In the genomic region with DNA sequence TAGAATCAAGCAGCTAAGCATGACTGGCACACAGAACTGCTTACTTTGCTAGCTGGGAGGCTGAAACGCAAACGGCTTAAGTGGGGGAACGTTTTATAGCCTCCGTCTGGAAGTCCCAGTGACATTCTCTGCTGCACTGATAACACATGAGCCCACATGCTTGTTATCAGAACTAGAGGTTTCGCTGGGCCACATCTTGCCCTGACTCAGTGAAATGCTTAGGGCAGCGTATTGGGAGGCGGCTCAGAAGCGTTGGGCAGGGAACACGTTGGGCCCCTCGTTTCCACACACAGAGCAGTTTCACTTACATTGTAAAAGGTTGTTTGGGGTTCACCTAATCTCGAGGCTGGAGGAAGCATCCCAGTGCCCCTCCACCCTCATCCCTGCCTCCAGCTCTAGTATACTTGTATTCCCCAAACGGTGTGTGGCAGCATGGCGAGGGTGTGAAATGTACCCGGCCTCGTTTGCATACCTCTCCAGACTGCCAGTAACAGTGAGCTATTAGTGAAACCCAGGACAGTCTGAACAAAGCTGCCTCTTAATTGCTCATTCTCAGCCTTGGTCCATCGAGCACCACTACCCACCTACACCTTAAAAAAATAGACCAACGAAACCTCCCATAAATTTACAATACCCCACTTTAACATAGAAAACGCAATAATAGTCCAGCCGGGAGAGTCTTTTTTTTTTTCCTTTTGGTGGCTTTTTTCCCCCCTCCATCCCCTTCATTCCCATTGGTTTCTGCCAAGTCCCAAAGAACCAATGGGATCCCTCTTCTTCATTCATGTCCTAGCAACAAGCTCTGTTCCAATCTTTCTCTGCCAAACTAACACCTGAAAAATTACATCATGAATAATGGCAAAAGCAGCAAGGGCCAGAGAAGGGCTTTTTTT, we compare ENCODE assay signal across 11 cellular contexts.
A peak's percentile ranks its signal among the peaks of the same experiment; 100 is the strongest.
DNase-seq lines count a peak whose midpoint lies in the region; ATAC-seq and TF ChIP-seq lines count a peak whose summit lies in the region.
"Had no signal": no experiment of that assay in that cellular context is flagged by ENCODE, and none has a peak within 500 bp of the region (broad histone marks: within the 10 kb centered on the region; RNA-seq: fewer than 3 reads in every experiment).

No MANE protein-coding gene starts in this region.

- no peaks in the 10 kb centered on the region for H3K36me3 ChIP-seq in parathyroid adenoma (ENCODE audit: control insufficient read depth, insufficient read depth, low read length)
- H3K36me3 ChIP-seq: gastrocnemius medialis had no signal

- TF ChIP-seq CTCF in fibroblast of villous mesenchyme (IDR thresholded peaks at IDR 0.05; ENCODE audit: insufficient read depth, low read depth, low read length) (no peak), parathyroid adenoma (IDR thresholded peaks at IDR 0.05) (no peak)
- no peak for TF ChIP-seq CTCF in activated CD8-positive, alpha-beta T cell treated with anti-CD3 and anti-CD28 coated beads for 36 hours (IDR thresholded peaks at IDR 0.05)

- no peaks in the 10 kb centered on the region for H3K9me3 Mint-ChIP-seq in activated T-cell treated with anti-CD3 and anti-CD28 coated beads, Interleukin-2, amount 50 U/mL, for 24 hours
- no peaks in the 10 kb centered on the region for H3K9me3 Mint-ChIP-seq in activated CD8-positive, alpha-beta T cell treated with anti-CD3 and anti-CD28 coated beads for 36 hours
- H3K9me3 Mint-ChIP-seq: T-helper 1 cell treated with Interleukin-12 subunit alpha and Interleukin-12 subunit beta and Interleukin-4 antibody, amounts not matched to agents 30 μg/mL and 1 μg/mL, for 36 hours had no signal

- intact Hi-C loops in activated CD8-positive, alpha-beta T cell treated with anti-CD3 and anti-CD28 coated beads for 36 hours (cut with micrococcal nuclease) = no loop called here

- H3K9me3 ChIP-seq in parathyroid adenoma (ENCODE audit: control insufficient read depth, low read length) = no peaks in the 10 kb centered on the region
- H3K9me3 ChIP-seq: gastrocnemius medialis had no signal

- no peaks in the 10 kb centered on the region for H3K27me3 ChIP-seq in parathyroid adenoma (ENCODE audit: control insufficient read depth, insufficient read depth, low read length)
- H3K27me3 ChIP-seq: gastrocnemius medialis had no signal

- H3K4me3 Mint-ChIP-seq in activated T-cell treated with anti-CD3 and anti-CD28 coated beads, Interleukin-2, amount 50 U/mL, for 24 hours = no peak overlapping the region
- H3K4me3 Mint-ChIP-seq in activated CD8-positive, alpha-beta T cell treated with anti-CD3 and anti-CD28 coated beads for 36 hours = no peak overlapping the region
- H3K4me3 Mint-ChIP-seq: T-helper 1 cell treated with Interleukin-12 subunit alpha and Interleukin-12 subunit beta and Interleukin-4 antibody, amounts not matched to agents 30 μg/mL and 1 μg/mL, for 36 hours had no signal

- ATAC-seq in GM19463 (IDR thresholded peaks at IDR 0.05; ENCODE audit: unreplicated experiment) = no peak
- ATAC-seq in activated CD8-positive, alpha-beta T cell treated with anti-CD3 and anti-CD28 coated beads for 36 hours = no peak
- ATAC-seq in GM21619 (IDR thresholded peaks at IDR 0.05; ENCODE audit: unreplicated experiment) = no peak

- DNase-seq in DMS79 (lab: John Stamatoyannopoulos, UW) (peak; percentile 74), NCI-H748 treated with DMSO at 0.1 percent for 48 hours (lab: John Stamatoyannopoulos, UW) (peak; percentile 9), fibroblast of villous mesenchyme (ENCODE audit: low read depth) (peak; percentile 46)
- no peak for DNase-seq in activated T-cell treated with anti-CD3 and anti-CD28 coated beads, Interleukin-2, amount 50 U/mL, for 24 hours
- DNase-seq in activated CD8-positive, alpha-beta T cell treated with anti-CD3 and anti-CD28 coated beads for 36 hours = no peak
- DNase-seq: activated naive CD4-positive, alpha-beta T cell; gastrocnemius medialis had no signal

- no peaks in the 10 kb centered on the region for H3K36me3 Mint-ChIP-seq in activated T-cell treated with anti-CD3 and anti-CD28 coated beads, Interleukin-2, amount 50 U/mL, for 24 hours (ENCODE audit: low read depth)
- H3K36me3 Mint-ChIP-seq in activated CD8-positive, alpha-beta T cell treated with anti-CD3 and anti-CD28 coated beads for 36 hours (ENCODE audit: low read depth) = no peaks in the 10 kb centered on the region

- H3K4me3 ChIP-seq in fibroblast of villous mesenchyme (ENCODE audit: low read depth, low read length) (peak overlapping the region; percentile 14), parathyroid adenoma (ENCODE audit: low read depth, low read length) (no peak overlapping the region)
- H3K4me3 ChIP-seq: gastrocnemius medialis had no signal

- H2AFZ ChIP-seq in parathyroid adenoma = peak overlapping the region; percentile 62

- POLR2A ChIA-PET in activated CD8-positive, alpha-beta T cell treated with anti-CD3 and anti-CD28 coated beads for 36 hours (lab: Charles Lee) = no interaction called here

- H3K27ac ChIP-seq in parathyroid adenoma = peak overlapping the region; percentile 86
- H3K27ac ChIP-seq: gastrocnemius medialis had no signal

- no peaks in the 10 kb centered on the region for H3K79me2 ChIP-seq in parathyroid adenoma

- H3K27me3 Mint-ChIP-seq in activated T-cell treated with anti-CD3 and anti-CD28 coated beads, Interleukin-2, amount 50 U/mL, for 24 hours = no peaks in the 10 kb centered on the region
- H3K27me3 Mint-ChIP-seq in activated CD8-positive, alpha-beta T cell treated with anti-CD3 and anti-CD28 coated beads for 36 hours = no peaks in the 10 kb centered on the region

- H3K9ac ChIP-seq in parathyroid adenoma = no peak overlapping the region

- H3K4me2 ChIP-seq in parathyroid adenoma (ENCODE audit: low read length) = no peak overlapping the region

- no peak overlapping the region for H3K27ac Mint-ChIP-seq in activated T-cell treated with anti-CD3 and anti-CD28 coated beads, Interleukin-2, amount 50 U/mL, for 24 hours
- no peak overlapping the region for H3K27ac Mint-ChIP-seq in activated CD8-positive, alpha-beta T cell treated with anti-CD3 and anti-CD28 coated beads for 36 hours
- H3K27ac Mint-ChIP-seq: T-helper 1 cell treated with Interleukin-12 subunit alpha and Interleukin-12 subunit beta and Interleukin-4 antibody, amounts not matched to agents 30 μg/mL and 1 μg/mL, for 36 hours had no signal

- peaks cover 7% of the 10 kb centered on the region for H3K4me1 ChIP-seq in parathyroid adenoma
- H3K4me1 ChIP-seq: gastrocnemius medialis had no signal

- H3K4me1 Mint-ChIP-seq in activated T-cell treated with anti-CD3 and anti-CD28 coated beads, Interleukin-2, amount 50 U/mL, for 24 hours (ENCODE audit: low read depth) = no peaks in the 10 kb centered on the region
- H3K4me1 Mint-ChIP-seq in activated CD8-positive, alpha-beta T cell treated with anti-CD3 and anti-CD28 coated beads for 36 hours (ENCODE audit: low read depth) = no peaks in the 10 kb centered on the region

- CTCF ChIA-PET in activated CD8-positive, alpha-beta T cell treated with anti-CD3 and anti-CD28 coated beads for 36 hours (lab: Charles Lee) = no interaction called here

Comparison
In these comparisons a context has a peak if more than half of its experiments do, and no peak if none do; other contexts are left out.
1. DNase-seq: peak in DMS79 (single experiment), NCI-H748 treated with DMSO at 0.1 percent for 48 hours (single experiment) and fibroblast of villous mesenchyme (single experiment); none in activated T-cell treated with anti-CD3 and anti-CD28 coated beads, Interleukin-2, amount 50 U/mL, for 24 hours (single experiment) and activated CD8-positive, alpha-beta T cell treated with anti-CD3 and anti-CD28 coated beads for 36 hours (single experiment).